2 cellular contexts compared by ENCODE assay signal in the genomic region with DNA sequence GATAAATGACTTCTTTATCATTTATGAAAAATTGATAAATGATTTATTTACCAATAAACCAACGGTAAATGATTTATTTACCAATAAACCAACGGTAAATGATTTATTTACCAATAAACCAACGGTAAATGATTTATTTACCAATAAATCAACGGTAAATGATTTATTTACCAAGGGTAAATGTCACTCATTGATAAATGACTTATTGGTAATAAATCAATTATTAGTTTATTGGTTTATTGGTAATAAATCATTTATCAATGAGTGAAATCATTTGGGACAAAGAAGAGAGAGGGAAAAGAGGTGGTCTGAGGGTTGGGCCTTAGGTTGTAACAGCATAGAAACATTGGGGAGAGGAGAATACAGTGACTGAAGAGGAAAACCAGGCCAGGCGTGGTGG.
TF ChIP-seq lines count a peak whose summit lies in the region.

No MANE protein-coding gene starts in this region.

TF ChIP-seq in HEK293T, 16 proteins besides CTCF, POLR2A, EP300 and RAD21:
- TF ChIP-seq, protein P1, sequence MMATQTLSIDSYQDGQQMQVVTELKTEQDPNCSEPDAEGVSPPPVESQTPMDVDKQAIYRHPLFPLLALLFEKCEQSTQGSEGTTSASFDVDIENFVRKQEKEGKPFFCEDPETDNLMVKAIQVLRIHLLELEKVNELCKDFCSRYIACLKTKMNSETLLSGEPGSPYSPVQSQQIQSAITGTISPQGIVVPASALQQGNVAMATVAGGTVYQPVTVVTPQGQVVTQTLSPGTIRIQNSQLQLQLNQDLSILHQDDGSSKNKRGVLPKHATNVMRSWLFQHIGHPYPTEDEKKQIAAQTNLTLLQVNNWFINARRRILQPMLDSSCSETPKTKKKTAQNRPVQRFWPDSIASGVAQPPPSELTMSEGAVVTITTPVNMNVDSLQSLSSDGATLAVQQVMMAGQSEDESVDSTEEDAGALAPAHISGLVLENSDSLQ (IDR thresholded peaks at IDR 0.05): peak; percentile 70
- TF ChIP-seq HDGF (IDR thresholded peaks at IDR 0.05; ENCODE audit: borderline replicate concordance): no peak

TF ChIP-seq in GM12878, 131 proteins besides CTCF, POLR2A, EP300 and RAD21:
- TF ChIP-seq CUX1 (IDR thresholded peaks at IDR 0.05; ENCODE audit: insufficient replicate concordance, low read depth, low read length): peak; percentile 19
- no peak for TF ChIP-seq ZBTB4 (CRISPR knock-in tag; IDR thresholded peaks at IDR 0.05)
TF ChIP-seq in GM12878: peak in this region for 1.
